22 cellular contexts compared by ENCODE assay signal in the genomic region with DNA sequence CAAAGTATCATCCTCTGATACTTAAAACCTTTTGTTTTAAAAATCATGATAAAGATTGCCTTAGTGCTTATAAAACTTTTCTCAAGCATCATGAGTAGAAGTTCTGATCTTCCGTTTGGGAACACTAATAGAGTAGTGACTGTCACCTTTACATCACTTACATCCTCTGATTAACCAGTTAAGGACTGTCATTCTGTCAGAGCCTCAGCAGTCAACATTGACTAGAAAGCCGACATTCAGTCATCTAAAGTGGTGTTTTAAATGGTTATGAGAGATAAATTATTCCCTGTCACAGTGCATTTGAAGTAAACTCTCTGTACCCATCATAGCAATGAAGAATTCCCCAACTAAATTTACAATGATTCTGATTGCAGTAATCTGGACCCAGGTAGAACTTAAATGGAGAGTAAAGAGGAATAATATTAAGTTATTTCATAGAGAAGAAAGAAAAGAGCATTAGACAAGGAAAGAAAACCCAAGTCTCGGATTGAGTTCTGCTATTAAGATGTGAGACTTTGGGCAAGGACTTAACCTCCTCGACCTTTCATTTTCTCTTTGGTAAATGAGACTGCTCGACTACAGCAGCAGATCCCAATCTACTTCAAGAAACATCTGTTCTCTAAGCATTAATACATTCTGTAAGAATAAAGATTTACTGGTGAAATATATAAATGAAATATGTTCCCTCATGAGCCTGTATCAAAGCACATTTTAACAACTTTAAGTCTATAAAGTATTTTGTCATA.
A peak's percentile ranks its signal among the peaks of the same experiment; 100 is the strongest.
DNase-seq lines count a peak whose midpoint lies in the region; ATAC-seq and TF ChIP-seq lines count a peak whose summit lies in the region.
"Had no signal": no experiment of that assay in that cellular context is flagged by ENCODE, and none has a peak within 500 bp of the region (broad histone marks: within the 10 kb centered on the region; RNA-seq: fewer than 3 reads in every experiment).

No MANE protein-coding gene starts in this region.

- no peaks in the 10 kb centered on the region for H3K27me3 ChIP-seq in neural cell (ENCODE audit: insufficient read depth, low read depth, low read length)

- no peak overlapping the region for H2AFZ ChIP-seq in neural cell (ENCODE audit: low read depth, low read length)

- DNase-seq in nephron progenitor cell: no peak
- DNase-seq in activated CD4-positive, alpha-beta T cell treated with anti-CD3 and anti-CD28 coated beads for 4 hours: no peak
- no peak for DNase-seq in foreskin melanocyte
- DNase-seq: ACHN; AML-193; DMS79 treated with DMSO at 0.1 percent for 48 hours; NCI-H1048; NCI-H146; NCI-H2029 treated with DMSO at 0.1 percent for 48 hours; NCI-H2171 treated with DMSO at 0.1 percent for 48 hours; NCI-H446; NCI-H526 treated with DMSO at 0.1 percent for 48 hours; NK-92 treated with Interleukin-12 subunit alpha and Interleukin-12 subunit beta, amount 100 ng/mL, for 24 hours; SHP77 had no signal

- no peak overlapping the region for H3K4me2 ChIP-seq in neural cell (ENCODE audit: low read length)

- H3K4me3 Mint-ChIP-seq in nephron progenitor cell: no peak overlapping the region

- TF ChIP-seq EP300 in neural cell (conservative IDR thresholded peaks at IDR 0.05; ENCODE audit: poor library complexity, severe bottlenecking): peak; percentile 99

- no peaks in the 10 kb centered on the region for H3K9me3 Mint-ChIP-seq in nephron progenitor cell

- no peaks in the 10 kb centered on the region for H3K27me3 Mint-ChIP-seq in nephron progenitor cell (ENCODE audit: low read depth, poor library complexity)

- ATAC-seq in GM18870 (IDR thresholded peaks at IDR 0.05; ENCODE audit: unreplicated experiment) (peak; percentile 61), GM19468 (IDR thresholded peaks at IDR 0.05; ENCODE audit: extremely low read depth, unreplicated experiment) (peak; percentile 38), HG03432 (IDR thresholded peaks at IDR 0.05; ENCODE audit: unreplicated experiment) (peak; percentile 78), GM19397 (IDR thresholded peaks at IDR 0.05; ENCODE audit: unreplicated experiment) (no peak)

- H3F3A ChIP-seq in neural cell (ENCODE audit: insufficient read depth, low read length, poor library complexity, severe bottlenecking): no peaks in the 10 kb centered on the region

- peaks cover 7% of the 10 kb centered on the region for H3K4me1 Mint-ChIP-seq in nephron progenitor cell

- no peak overlapping the region for H3K4me3 ChIP-seq in neural cell (ENCODE audit: low read length)
- H3K4me3 ChIP-seq: SK-N-MC had no signal

- TF ChIP-seq CTCF in neural cell (IDR thresholded peaks at IDR 0.05; ENCODE audit: poor library complexity, severe bottlenecking) (no peak), nephron progenitor cell (IDR thresholded peaks at IDR 0.05) (no peak)

- H4K20me1 ChIP-seq in neural cell (ENCODE audit: insufficient read depth): no peaks in the 10 kb centered on the region

- no peak overlapping the region for H3K9ac ChIP-seq in neural cell (ENCODE audit: low read length)

- no peaks in the 10 kb centered on the region for H3K36me3 ChIP-seq in neural cell (ENCODE audit: insufficient read depth, low read length)

- TF ChIP-seq RAD21 in neural cell (conservative IDR thresholded peaks at IDR 0.05): no peak

- no peaks in the 10 kb centered on the region for H3K9me2 ChIP-seq in neural cell (ENCODE audit: insufficient read depth, low read length)

- no peaks in the 10 kb centered on the region for H3K79me2 ChIP-seq in neural cell (replicated peaks; ENCODE audit: insufficient read depth, low read length)

- H3K36me3 Mint-ChIP-seq in nephron progenitor cell (ENCODE audit: low read depth): no peaks in the 10 kb centered on the region

- no peak overlapping the region for H3K27ac ChIP-seq in neural cell (ENCODE audit: low read length)
- H3K27ac ChIP-seq: C4-2B, HL-60, SK-N-MC had no signal

- H3K27ac Mint-ChIP-seq in nephron progenitor cell: no peak overlapping the region

- no peaks in the 10 kb centered on the region for H3K9me3 ChIP-seq in neural cell (ENCODE audit: low read length)

TF ChIP-seq in neural cell, 6 proteins besides CTCF, POLR2A, EP300 and RAD21:
- no peak for TF ChIP-seq EZH2 (IDR thresholded peaks at IDR 0.05; ENCODE audit: borderline replicate concordance, insufficient read depth, low read length, poor library complexity, severe bottlenecking)
- TF ChIP-seq TAF1 (IDR thresholded peaks at IDR 0.05; ENCODE audit: low read depth): no peak
- no peak for TF ChIP-seq MXI1 (conservative IDR thresholded peaks at IDR 0.05; ENCODE audit: poor library complexity, severe bottlenecking)
- no peak for TF ChIP-seq SMC3 (conservative IDR thresholded peaks at IDR 0.05; ENCODE audit: poor library complexity)
- peak; percentile 62 for TF ChIP-seq REST (IDR thresholded peaks at IDR 0.05; ENCODE audit: borderline replicate concordance)
- TF ChIP-seq POLR2AphosphoS5 (IDR thresholded peaks at IDR 0.05): peak; percentile 97
TF ChIP-seq in neural cell: peak in this region for 2.
